Comparison of ENCODE assay signal across 8 cellular contexts in genomic region chr19:38402967-38403674, GRCh38. TPM values are rescaled to one million over a fixed set of nuclear protein-coding genes. Genes with fewer than 3 reads are reported as not detected.
DNase-seq lines count a peak whose midpoint lies in the region; ATAC-seq, FAIRE-seq and TF ChIP-seq lines count a peak whose summit lies in the region.

TSS of gene FAM98C (plus strand) at chr19:38403093. CDS start at chr19:38403154, 61 bp downstream.

- peak; percentile 87 for ATAC-seq in GM19025 (IDR thresholded peaks at IDR 0.05; ENCODE audit: low read depth, unreplicated experiment)
- peak; percentile 90 for ATAC-seq in HG03342 (IDR thresholded peaks at IDR 0.05; ENCODE audit: unreplicated experiment)
- peak; percentile 98 for ATAC-seq in central memory CD8-positive, alpha-beta T cell (replicated peaks; ENCODE audit: extremely low read depth, poor library complexity, severe bottlenecking)

- peaks cover 25% of the 10 kb centered on the region for H3K36me3 Mint-ChIP-seq in central memory CD8-positive, alpha-beta T cell (ENCODE audit: insufficient read depth)

- H3K27me3 Mint-ChIP-seq in central memory CD8-positive, alpha-beta T cell = peaks cover 27% of the 10 kb centered on the region

- no peak for FAIRE-seq in kidney (lab: Jason Lieb, UNC)

- no peaks in the 10 kb centered on the region for H3K9me3 Mint-ChIP-seq in central memory CD8-positive, alpha-beta T cell

- peak within 1 kb of the TSS; percentile 65 to 73 for H3K9ac ChIP-seq in kidney (ENCODE audit: low read length in 2 of 2)

- peaks cover 4 to 7% of the 10 kb centered on the region in 2 donors for H3K36me3 ChIP-seq in kidney (ENCODE audit: control insufficient read depth in 1 of 2, insufficient read depth in 2 of 2, low read length in 2 of 2)

- peak; percentile 94 for DNase-seq in AG10803 (ENCODE audit: low read depth)
- DNase-seq in NCI-H345 treated with DMSO at 0.1 percent for 48 hours (lab: John Stamatoyannopoulos, UW; ENCODE audit: unreplicated experiment) = peak; percentile 99
- DNase-seq in activated CD4-positive, CD25-positive, alpha-beta regulatory T cell treated with anti-CD3 and anti-CD28 coated beads, Interleukin-2, amount 50 U/mL, for 16 hours (ENCODE audit: low read depth, low spot score) = peak; percentile 96
- peak; percentile 96 to 98 for DNase-seq in central memory CD8-positive, alpha-beta T cell (ENCODE audit: low spot score in 2 of 2)
- DNase-seq in kidney = peak; percentile 99
- peak; percentile 97 for DNase-seq in stimulated activated CD4-positive, alpha-beta T cell treated with anti-CD3 and anti-CD28 coated beads, Interleukin-15, amount 100 ng/mL, for 24 hours

- peaks cover 20% of the 10 kb centered on the region for H3K4me1 Mint-ChIP-seq in central memory CD8-positive, alpha-beta T cell

- TF ChIP-seq CTCF in AG10803 (conservative IDR thresholded peaks at IDR 0.05; ENCODE audit: low read length) (peak; percentile 65), kidney (IDR thresholded peaks at IDR 0.05; ENCODE audit: borderline replicate concordance, extremely low read depth, insufficient read depth) (peak; percentile 95)

- no peaks in the 10 kb centered on the region for H3K9me3 ChIP-seq in kidney (ENCODE audit: control insufficient read depth in 1 of 2, low read length in 2 of 2)

- peak within 1 kb of the TSS; percentile 60 to 82 for H3K27ac ChIP-seq in kidney (ENCODE audit: low read depth in 2 of 2, low read length in 2 of 2)

- H3K4me3 Mint-ChIP-seq in central memory CD8-positive, alpha-beta T cell = peak within 1 kb of the TSS; percentile 95

- peak within 1 kb of the TSS; percentile 92 for H3K27ac Mint-ChIP-seq in central memory CD8-positive, alpha-beta T cell (ENCODE audit: low read depth)

- no peaks in the 10 kb centered on the region for H3K4me1 ChIP-seq in kidney (ENCODE audit: control insufficient read depth in 1 of 2, insufficient read depth in 1 of 2, low read depth in 1 of 2, low read length in 2 of 2)

- intact Hi-C loops in kidney (cut with DNase I) = no loop called here

- H3K4me3 ChIP-seq in AG10803 (ENCODE audit: low read length) = peak within 1 kb of the TSS; percentile 93
- H3K4me3 ChIP-seq in kidney (ENCODE audit: low read length in 2 of 2) = peak within 1 kb of the TSS; percentile 74 to 76

RNA-seq across cellular contexts. Expression of gene FAM98C, which starts in this region (rescaled TPM):
- 22.3 TPM for total RNA-seq in kidney
- 25.2 TPM for polyA plus RNA-seq in kidney (ENCODE audit: insufficient read depth, low read depth, low replicate concordance)

Comparison
In these comparisons a context has a peak if more than half of its experiments do, and no peak if none do; other contexts are left out.
1. Peak in every context shown above with its lines: DNase-seq, ATAC-seq, H3K4me3 ChIP-seq and H3K27ac ChIP-seq.